In genomic region chr9:3758816-3759576, GRCh38 we compare ENCODE assay signal across 10 cellular contexts.
A peak's percentile ranks its signal among the peaks of the same experiment; 100 is the strongest.
DNase-seq lines count a peak whose midpoint lies in the region; ATAC-seq and TF ChIP-seq lines count a peak whose summit lies in the region.
"Had no signal": no experiment of that assay in that cellular context is flagged by ENCODE, and none has a peak within 500 bp of the region (broad histone marks: within the 10 kb centered on the region; RNA-seq: fewer than 3 reads in every experiment).

No MANE protein-coding gene starts in this region.

- ATAC-seq in activated T-cell treated with anti-CD3 and anti-CD28 coated beads, Interleukin-2, amount 50 U/mL, for 72 hours (replicated peaks in 1 of 2) = peak; percentile 41 to 48
- no peak for ATAC-seq in naive thymus-derived CD8-positive, alpha-beta T cell

- H3K9me3 Mint-ChIP-seq in activated T-cell treated with anti-CD3 and anti-CD28 coated beads, Interleukin-2, amount 50 U/mL, for 72 hours = peaks cover 2% of the 10 kb centered on the region in 2 donors
- H3K9me3 Mint-ChIP-seq in activated T-helper 1 cell treated with anti-CD3 and anti-CD28 coated beads, Interleukin-12 subunit alpha, Interleukin-12 subunit beta, Interleukin-2, Interleukin-4 antibody, amounts not matched to agents 30 ng/mL and 10 ng/mL and 1 ng/mL, durations not matched to agents 14 hours and 24 hours and 36 hours = peaks cover 9% of the 10 kb centered on the region
- peaks cover 0 to 4% (median 0%) of the 10 kb centered on the region in 9 donors for H3K9me3 Mint-ChIP-seq in naive thymus-derived CD8-positive, alpha-beta T cell

- no peak overlapping the region for H3K9ac ChIP-seq in Karpas-422 (ENCODE audit: low read length)

- H3K27ac ChIP-seq in Karpas-422 (ENCODE audit: low read length) (no peak overlapping the region), osteoblast (ENCODE audit: low read depth, low read length) (no peak overlapping the region)

- in situ Hi-C loops in KBM-7 (cut with MboI; ENCODE audit: low pct_unique_long_range_greater_than_20kb, low sequenced_read_pairs) = no loop called here

- H3K4me2 ChIP-seq in Karpas-422 (ENCODE audit: low read depth, low read length, poor library complexity, severe bottlenecking) = peak overlapping the region; percentile 3
- peak overlapping the region; percentile 66 for H3K4me2 ChIP-seq in osteoblast (ENCODE audit: insufficient read depth, low read length)

- H2AFZ ChIP-seq in Karpas-422 (ENCODE audit: low read length) (no peak overlapping the region), osteoblast (ENCODE audit: low read length) (peak overlapping the region; percentile 30)

- H3K27me3 ChIP-seq in Karpas-422 (ENCODE audit: low read length) = no peaks in the 10 kb centered on the region; the same call in 1 of the 2 replicates
- no peaks in the 10 kb centered on the region for H3K27me3 ChIP-seq in osteoblast (ENCODE audit: insufficient read depth, low read length)

- no peak for TF ChIP-seq CTCF in osteoblast (IDR thresholded peaks at IDR 0.05; ENCODE audit: extremely low read depth, low read depth, low read length)

- DNase-seq in activated T-cell treated with anti-CD3 and anti-CD28 coated beads, Interleukin-2, amount 50 U/mL, for 72 hours = peak; percentile 2 to 3
- no peak for DNase-seq in activated T-cell treated with anti-CD3 and anti-CD28 coated beads, Interleukin-2, amount 50 U/mL, for 1 hour
- no peak for DNase-seq in Karpas-422
- peak; percentile 3 for DNase-seq in activated T-helper 1 cell treated with anti-CD3 and anti-CD28 coated beads, Interleukin-12 subunit alpha, Interleukin-12 subunit beta, Interleukin-2, Interleukin-4 antibody, amounts not matched to agents 30 ng/mL and 10 ng/mL and 1 ng/mL, durations not matched to agents 14 hours and 24 hours and 36 hours (ENCODE audit: low spot score)
- DNase-seq in osteoblast (ENCODE audit: insufficient read length, low spot score, missing footprints) = peak; percentile 60
- DNase-seq in naive thymus-derived CD8-positive, alpha-beta T cell = no peak
- DNase-seq in KBM-7 = no peak
- DNase-seq in NCI-H226 = no peak
- DNase-seq: activated CD4-positive, alpha-beta T cell treated with anti-CD3 and anti-CD28 coated beads for 1 hour; stimulated activated CD4-positive, alpha-beta T cell treated with anti-CD3 and anti-CD28 coated beads, Interleukin-12 subunit alpha, Interleukin-12 subunit beta, amount 100 ng/mL, for 4 hours had no signal

- POLR2A ChIA-PET in naive thymus-derived CD8-positive, alpha-beta T cell (lab: Charles Lee) = no interaction called here

- peak overlapping the region in 1 of 2 donors; percentile 59 for H3K4me3 Mint-ChIP-seq in activated T-cell treated with anti-CD3 and anti-CD28 coated beads, Interleukin-2, amount 50 U/mL, for 72 hours
- H3K4me3 Mint-ChIP-seq in activated T-helper 1 cell treated with anti-CD3 and anti-CD28 coated beads, Interleukin-12 subunit alpha, Interleukin-12 subunit beta, Interleukin-2, Interleukin-4 antibody, amounts not matched to agents 30 ng/mL and 10 ng/mL and 1 ng/mL, durations not matched to agents 14 hours and 24 hours and 36 hours = no peak overlapping the region
- H3K4me3 Mint-ChIP-seq in naive thymus-derived CD8-positive, alpha-beta T cell = peak overlapping the region in 3 of 10 donors; percentile 0 to 39 (median 7)

- H3K36me3 ChIP-seq in Karpas-422 (ENCODE audit: insufficient read depth, low read length) = no peaks in the 10 kb centered on the region
- H3K36me3 ChIP-seq in osteoblast (ENCODE audit: insufficient read depth, low read length) = no peaks in the 10 kb centered on the region

- H3K36me3 Mint-ChIP-seq in activated T-cell treated with anti-CD3 and anti-CD28 coated beads, Interleukin-2, amount 50 U/mL, for 72 hours (ENCODE audit: insufficient read depth in 2 of 2) = peaks cover 0 to 2% of the 10 kb centered on the region in 2 donors
- peaks cover 3% of the 10 kb centered on the region for H3K36me3 Mint-ChIP-seq in activated T-helper 1 cell treated with anti-CD3 and anti-CD28 coated beads, Interleukin-12 subunit alpha, Interleukin-12 subunit beta, Interleukin-2, Interleukin-4 antibody, amounts not matched to agents 30 ng/mL and 10 ng/mL and 1 ng/mL, durations not matched to agents 14 hours and 24 hours and 36 hours (ENCODE audit: low read depth)
- peaks cover 0 to 6% (median 0%) of the 10 kb centered on the region in 3 donors for H3K36me3 Mint-ChIP-seq in naive thymus-derived CD8-positive, alpha-beta T cell

- H3K4me1 ChIP-seq in Karpas-422 (ENCODE audit: low read length) (peaks cover 20% of the 10 kb centered on the region), osteoblast (ENCODE audit: insufficient read depth, low read length) (no peaks in the 10 kb centered on the region)

- H3K27me3 Mint-ChIP-seq in activated T-cell treated with anti-CD3 and anti-CD28 coated beads, Interleukin-2, amount 50 U/mL, for 72 hours (ENCODE audit: low read depth) = no peaks in the 10 kb centered on the region
- H3K27me3 Mint-ChIP-seq in activated T-helper 1 cell treated with anti-CD3 and anti-CD28 coated beads, Interleukin-12 subunit alpha, Interleukin-12 subunit beta, Interleukin-2, Interleukin-4 antibody, amounts not matched to agents 30 ng/mL and 10 ng/mL and 1 ng/mL, durations not matched to agents 14 hours and 24 hours and 36 hours (ENCODE audit: insufficient read depth) = peaks cover 3% of the 10 kb centered on the region
- H3K27me3 Mint-ChIP-seq in naive thymus-derived CD8-positive, alpha-beta T cell = peaks cover 0 to 10% (median 3%) of the 10 kb centered on the region in 5 donors

- no peaks in the 10 kb centered on the region for H3K9me2 ChIP-seq in Karpas-422 (replicated peaks; ENCODE audit: insufficient read depth, low read length)

- H4K20me1 ChIP-seq in Karpas-422 (ENCODE audit: insufficient read depth, low read depth, low read length) = no peaks in the 10 kb centered on the region
- H4K20me1 ChIP-seq in osteoblast (ENCODE audit: insufficient read depth, low read length) = no peaks in the 10 kb centered on the region

- peaks cover 11% of the 10 kb centered on the region for H3K4me1 Mint-ChIP-seq in activated T-cell treated with anti-CD3 and anti-CD28 coated beads, Interleukin-2, amount 50 U/mL, for 72 hours (ENCODE audit: low read depth)
- H3K4me1 Mint-ChIP-seq in activated T-helper 1 cell treated with anti-CD3 and anti-CD28 coated beads, Interleukin-12 subunit alpha, Interleukin-12 subunit beta, Interleukin-2, Interleukin-4 antibody, amounts not matched to agents 30 ng/mL and 10 ng/mL and 1 ng/mL, durations not matched to agents 14 hours and 24 hours and 36 hours (ENCODE audit: low read depth) = peaks cover 23% of the 10 kb centered on the region
- peaks cover 3 to 17% (median 10%) of the 10 kb centered on the region in 4 donors for H3K4me1 Mint-ChIP-seq in naive thymus-derived CD8-positive, alpha-beta T cell

- no peak overlapping the region for H3K27ac Mint-ChIP-seq in activated T-cell treated with anti-CD3 and anti-CD28 coated beads, Interleukin-2, amount 50 U/mL, for 72 hours
- H3K27ac Mint-ChIP-seq in activated T-helper 1 cell treated with anti-CD3 and anti-CD28 coated beads, Interleukin-12 subunit alpha, Interleukin-12 subunit beta, Interleukin-2, Interleukin-4 antibody, amounts not matched to agents 30 ng/mL and 10 ng/mL and 1 ng/mL, durations not matched to agents 14 hours and 24 hours and 36 hours = no peak overlapping the region
- no peak overlapping the region for H3K27ac Mint-ChIP-seq in naive thymus-derived CD8-positive, alpha-beta T cell

- H3K4me3 ChIP-seq in Karpas-422 (ENCODE audit: low read length) = no peak overlapping the region
- no peak overlapping the region for H3K4me3 ChIP-seq in osteoblast (ENCODE audit: insufficient read depth, low read length)

- no peaks in the 10 kb centered on the region for H3K9me3 ChIP-seq in Karpas-422 (ENCODE audit: low read length)
- H3K9me3 ChIP-seq in osteoblast (ENCODE audit: low read depth, low read length) = no peaks in the 10 kb centered on the region

- intact Hi-C loops in activated T-helper 1 cell treated with anti-CD3 and anti-CD28 coated beads, Interleukin-12 subunit alpha, Interleukin-12 subunit beta, Interleukin-2, Interleukin-4 antibody, amounts not matched to agents 30 ng/mL and 10 ng/mL and 1 ng/mL, durations not matched to agents 14 hours and 24 hours and 36 hours (cut with micrococcal nuclease) = no loop called here

- no peaks in the 10 kb centered on the region for H3K79me2 ChIP-seq in Karpas-422 (ENCODE audit: low read length)
- H3K79me2 ChIP-seq in osteoblast (ENCODE audit: insufficient read depth, low read length) = no peaks in the 10 kb centered on the region

Comparison
In these comparisons a context has a peak if more than half of its experiments do, and no peak if none do; other contexts are left out.
1. DNase-seq: peak in activated T-cell treated with anti-CD3 and anti-CD28 coated beads, Interleukin-2, amount 50 U/mL, for 72 hours (2 of 2), activated T-helper 1 cell treated with anti-CD3 and anti-CD28 coated beads, Interleukin-12 subunit alpha, Interleukin-12 subunit beta, Interleukin-2, Interleukin-4 antibody, amounts not matched to agents 30 ng/mL and 10 ng/mL and 1 ng/mL, durations not matched to agents 14 hours and 24 hours and 36 hours (single experiment) and osteoblast (single experiment); none in activated T-cell treated with anti-CD3 and anti-CD28 coated beads, Interleukin-2, amount 50 U/mL, for 1 hour (single experiment), Karpas-422 (single experiment), naive thymus-derived CD8-positive, alpha-beta T cell (0 of 10), KBM-7 (single experiment) and NCI-H226 (single experiment).
2. ATAC-seq: peak in activated T-cell treated with anti-CD3 and anti-CD28 coated beads, Interleukin-2, amount 50 U/mL, for 72 hours (2 of 2); none in naive thymus-derived CD8-positive, alpha-beta T cell (0 of 2).